33 cellular contexts compared by ENCODE assay signal in genomic region chr11:72397333-72397732, GRCh38.
"Had no signal": no experiment of that assay in that cellular context is flagged by ENCODE, and none has a peak within 500 bp of the region (broad histone marks: within the 10 kb centered on the region; RNA-seq: fewer than 3 reads in every experiment).

No MANE protein-coding gene starts in this region.

- ATAC-seq: activated naive CD4-positive, alpha-beta T cell treated with anti-CD3 and anti-CD28 coated beads, Interleukin-2, amount 50 U/mL, for 72 hours; activated naive CD8-positive, alpha-beta T cell treated with anti-CD3 and anti-CD28 coated beads, Interleukin-2, amount 50 U/mL, for 24 hours; activated T-cell treated with anti-CD3 and anti-CD28 coated beads, Interleukin-2, amount 50 U/mL, for 4 hours; activated T-cell treated with anti-CD3 and anti-CD28 coated beads, Interleukin-2, amount 50 U/mL, for 72 hours; activated T-helper 17 cell treated with anti-CD3 and anti-CD28 coated beads, Interleukin-2, amount 50 U/mL, for 72 hours; body of pancreas had no signal

- H3K9me3 ChIP-seq: adrenal gland, ascending aorta, body of pancreas, breast epithelium had no signal

- H3K4me1 ChIP-seq: adrenal gland, body of pancreas, breast epithelium had no signal

- FAIRE-seq: astrocyte, bronchial epithelial cell had no signal

- H3K36me3 ChIP-seq: adrenal gland, brain microvascular endothelial cell, breast epithelium, cardiac muscle cell had no signal

- H3K27me3 ChIP-seq: adrenal gland, ascending aorta, body of pancreas, brain microvascular endothelial cell, breast epithelium, cardiac muscle cell had no signal

- H3K27ac ChIP-seq: adrenal gland, ascending aorta, body of pancreas, brain microvascular endothelial cell, breast epithelium, cardiac muscle cell had no signal

- H3K4me3 ChIP-seq: adrenal gland, ascending aorta, body of pancreas, breast epithelium, cardiac muscle cell had no signal

- DNase-seq: activated effector memory CD4-positive, alpha-beta T cell treated with anti-CD3 and anti-CD28 coated beads, Interleukin-2, amount 50 U/mL, for 16 hours; activated effector memory CD4-positive, alpha-beta T cell treated with Interleukin-2 at 50 U/mL for 16 hours; activated gamma-delta T cell; activated gamma-delta T cell treated with Interleukin-2 at 50 U/mL for 16 hours; activated naive CD4-positive, alpha-beta T cell; activated naive CD4-positive, alpha-beta T cell treated with anti-CD3 and anti-CD28 coated beads for 36 hours; activated naive CD4-positive, alpha-beta T cell treated with anti-CD3 and anti-CD28 coated beads, Interleukin-2, amount 10 ng/mL, durations not matched to agents 7 days and 5 days; activated naive CD4-positive, alpha-beta T cell treated with anti-CD3 and anti-CD28 coated beads, Interleukin-2, amount 50 U/mL, for 16 hours; activated naive CD4-positive, alpha-beta T cell treated with Interleukin-2 at 50 U/mL for 16 hours; activated naive CD8-positive, alpha-beta T cell treated with anti-CD3 and anti-CD28 coated beads for 36 hours; activated naive CD8-positive, alpha-beta T cell treated with anti-CD3 and anti-CD28 coated beads, Interleukin-2, amount 10 ng/mL, durations not matched to agents 7 days and 5 days; activated naive CD8-positive, alpha-beta T cell treated with anti-CD3 and anti-CD28 coated beads, Interleukin-2, amount 50 U/mL, for 24 hours; activated T-cell treated with anti-CD3 and anti-CD28 coated beads, Interleukin-2, amount 50 U/mL, for 1 hour; activated T-cell treated with anti-CD3 and anti-CD28 coated beads, Interleukin-2, amount 50 U/mL, for 24 hours; activated T-cell treated with anti-CD3 and anti-CD28 coated beads, Interleukin-2, amount 50 U/mL, for 4 hours; activated T-cell treated with anti-CD3 and anti-CD28 coated beads, Interleukin-2, amount 50 U/mL, for 72 hours; amniotic stem cell; amygdala; anterior cingulate cortex; aorta; body of pancreas; brain microvascular endothelial cell; caudate nucleus; central memory CD4-positive, alpha-beta T cell; cerebellar nuclear complex had no signal
